1 cellular context compared by ENCODE assay signal in genomic region chr17:81238490-81238814, GRCh38.
TF ChIP-seq lines count a peak whose summit lies in the region.

No MANE protein-coding gene starts in this region.

TF ChIP-seq in GM12878, 131 proteins besides CTCF, POLR2A, EP300 and RAD21:
- no peak for TF ChIP-seq KAT2A (conservative IDR thresholded peaks at IDR 0.05; ENCODE audit: control insufficient read depth, low read depth, low read length)
- no peak for TF ChIP-seq ZSCAN29 (IDR thresholded peaks at IDR 0.05)
- TF ChIP-seq IKZF1 (conservative IDR thresholded peaks at IDR 0.05), result no peak
- TF ChIP-seq SPI1 (IDR thresholded peaks at IDR 0.05; ENCODE audit: borderline replicate concordance, insufficient read depth, low read depth, low read length), result no peak
- TF ChIP-seq NR2C2 (IDR thresholded peaks at IDR 0.05; ENCODE audit: borderline replicate concordance, control insufficient read depth, insufficient read length, low read depth), result no peak
TF ChIP-seq in GM12878: peak in this region for 0.
